ENCODE assay signal across 26 cellular contexts in the genomic region with DNA sequence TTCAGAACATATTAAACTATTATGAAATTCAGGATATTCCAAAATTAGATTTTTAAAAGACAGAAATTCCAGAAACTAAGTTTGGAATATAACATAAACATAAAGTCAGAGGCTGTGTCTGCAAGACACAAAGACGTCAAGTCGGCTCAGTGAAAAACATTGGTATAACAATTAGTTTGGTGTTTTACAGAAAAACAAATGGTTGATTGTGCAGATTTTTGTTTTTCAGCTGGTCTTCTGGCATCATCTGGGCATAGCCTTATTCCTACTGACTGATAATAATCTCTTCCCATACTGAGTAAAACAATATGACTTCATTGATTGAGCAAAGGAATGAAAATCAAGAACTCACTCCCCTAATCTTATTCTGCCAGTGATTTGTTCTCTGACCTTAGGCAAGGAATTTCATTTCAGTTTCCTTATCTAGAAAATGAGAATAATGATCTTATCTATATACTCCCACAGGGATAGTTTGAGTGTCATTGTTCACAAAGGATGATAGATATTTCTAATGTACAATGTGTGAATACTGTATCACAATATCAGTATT.
"Had no signal": no experiment of that assay in that cellular context is flagged by ENCODE, and none has a peak within 500 bp of the region (broad histone marks: within the 10 kb centered on the region; RNA-seq: fewer than 3 reads in every experiment).

No MANE protein-coding gene starts in this region.

- H3K27ac ChIP-seq: epithelial cell of prostate, esophagus squamous epithelium, gastrocnemius medialis, hepatocyte, neural progenitor cell, parathyroid adenoma, thyroid gland, upper lobe of right lung, WERI-Rb-1 had no signal

- DNase-seq: activated CD4-positive, alpha-beta memory T cell treated with anti-CD3 and anti-CD28 coated beads for 36 hours; activated CD4-positive, alpha-beta T cell treated with anti-CD3 and anti-CD28 coated beads for 48 hours; activated CD8-positive, alpha-beta memory T cell treated with anti-CD3 and anti-CD28 coated beads, Interleukin-2, amount 50 U/mL, for 4 hours; activated effector memory CD4-positive, alpha-beta T cell treated with anti-CD3 and anti-CD28 coated beads, Interleukin-2, amount 50 U/mL, for 16 hours; activated naive CD4-positive, alpha-beta T cell treated with anti-CD3 and anti-CD28 coated beads for 36 hours; activated naive CD8-positive, alpha-beta T cell treated with anti-CD3 and anti-CD28 coated beads for 36 hours; activated T-cell treated with anti-CD3 and anti-CD28 coated beads, Interleukin-2, amount 50 U/mL, for 1 hour; dermis blood vessel endothelial cell; effector CD8-positive, alpha-beta T cell; esophagus squamous epithelium; gastrocnemius medialis; mammary epithelial cell; natural killer cell; occipital lobe; right cardiac atrium; stimulated activated CD4-positive, alpha-beta T cell treated with anti-CD3 and anti-CD28 coated beads, Interleukin-15, amount 100 ng/mL, for 24 hours; stimulated activated naive CD4-positive, alpha-beta T cell treated with Interleukin-2 at 50 U/mL for 16 hours; SW 1271; T-helper 9 cell; thyroid gland; upper lobe of right lung; WERI-Rb-1 had no signal

- H3K27me3 ChIP-seq: esophagus squamous epithelium, gastrocnemius medialis, hepatocyte, neural progenitor cell, thyroid gland, upper lobe of right lung had no signal
